Comparison of ENCODE assay signal across 1 cellular context in the genomic region with DNA sequence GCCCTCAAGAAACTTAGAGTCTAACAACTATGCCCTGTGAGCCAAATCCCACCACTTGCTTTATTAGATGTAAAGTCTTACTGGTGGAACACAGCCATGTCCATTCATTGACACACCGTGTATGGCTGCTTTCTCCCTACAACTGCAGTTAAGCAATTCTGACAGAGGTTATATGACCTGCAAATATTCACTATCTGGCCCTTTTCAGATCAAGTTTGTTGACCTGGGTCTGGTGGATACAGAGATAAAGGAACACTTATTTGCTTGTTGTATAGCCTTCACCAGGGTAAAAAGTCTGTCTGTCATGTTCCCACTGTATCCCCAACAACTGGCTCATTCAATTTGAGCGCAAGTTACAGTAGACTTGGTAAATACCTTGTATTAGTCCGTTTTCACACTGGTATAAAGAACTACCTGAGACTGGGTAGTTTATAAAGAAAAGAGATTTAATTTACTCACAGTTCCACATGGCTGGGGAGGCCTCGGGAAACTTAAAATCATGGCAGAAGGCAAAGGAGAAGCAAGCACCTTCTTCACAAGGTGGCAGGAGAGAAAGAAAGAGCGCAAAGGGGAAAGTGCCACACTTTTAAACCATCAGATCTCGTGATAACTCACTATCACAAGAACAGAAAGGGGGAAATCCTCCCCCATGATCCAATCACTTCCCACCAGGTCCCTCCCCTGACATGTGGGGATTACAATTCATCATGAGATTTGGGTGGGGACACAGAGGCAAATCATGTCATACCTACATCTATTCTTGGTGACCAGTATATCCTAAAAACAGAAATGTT.
TF ChIP-seq lines count a peak whose summit lies in the region.

No MANE protein-coding gene starts in this region.

TF ChIP-seq in HepG2, 621 proteins besides CTCF, POLR2A, EP300 and RAD21 (continued from another document and continues in another):
- TF ChIP-seq, protein P1, sequence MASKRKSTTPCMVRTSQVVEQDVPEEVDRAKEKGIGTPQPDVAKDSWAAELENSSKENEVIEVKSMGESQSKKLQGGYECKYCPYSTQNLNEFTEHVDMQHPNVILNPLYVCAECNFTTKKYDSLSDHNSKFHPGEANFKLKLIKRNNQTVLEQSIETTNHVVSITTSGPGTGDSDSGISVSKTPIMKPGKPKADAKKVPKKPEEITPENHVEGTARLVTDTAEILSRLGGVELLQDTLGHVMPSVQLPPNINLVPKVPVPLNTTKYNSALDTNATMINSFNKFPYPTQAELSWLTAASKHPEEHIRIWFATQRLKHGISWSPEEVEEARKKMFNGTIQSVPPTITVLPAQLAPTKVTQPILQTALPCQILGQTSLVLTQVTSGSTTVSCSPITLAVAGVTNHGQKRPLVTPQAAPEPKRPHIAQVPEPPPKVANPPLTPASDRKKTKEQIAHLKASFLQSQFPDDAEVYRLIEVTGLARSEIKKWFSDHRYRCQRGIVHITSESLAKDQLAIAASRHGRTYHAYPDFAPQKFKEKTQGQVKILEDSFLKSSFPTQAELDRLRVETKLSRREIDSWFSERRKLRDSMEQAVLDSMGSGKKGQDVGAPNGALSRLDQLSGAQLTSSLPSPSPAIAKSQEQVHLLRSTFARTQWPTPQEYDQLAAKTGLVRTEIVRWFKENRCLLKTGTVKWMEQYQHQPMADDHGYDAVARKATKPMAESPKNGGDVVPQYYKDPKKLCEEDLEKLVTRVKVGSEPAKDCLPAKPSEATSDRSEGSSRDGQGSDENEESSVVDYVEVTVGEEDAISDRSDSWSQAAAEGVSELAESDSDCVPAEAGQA (IDR thresholded peaks at IDR 0.05; ENCODE audit: low read depth) = no peak
- TF ChIP-seq, protein P1 (CRISPR knock-in tag; IDR thresholded peaks at IDR 0.05; ENCODE audit: borderline replicate concordance) = no peak
- TF ChIP-seq, protein P2, sequence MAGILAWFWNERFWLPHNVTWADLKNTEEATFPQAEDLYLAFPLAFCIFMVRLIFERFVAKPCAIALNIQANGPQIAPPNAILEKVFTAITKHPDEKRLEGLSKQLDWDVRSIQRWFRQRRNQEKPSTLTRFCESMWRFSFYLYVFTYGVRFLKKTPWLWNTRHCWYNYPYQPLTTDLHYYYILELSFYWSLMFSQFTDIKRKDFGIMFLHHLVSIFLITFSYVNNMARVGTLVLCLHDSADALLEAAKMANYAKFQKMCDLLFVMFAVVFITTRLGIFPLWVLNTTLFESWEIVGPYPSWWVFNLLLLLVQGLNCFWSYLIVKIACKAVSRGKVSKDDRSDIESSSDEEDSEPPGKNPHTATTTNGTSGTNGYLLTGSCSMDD (CRISPR knock-in tag; IDR thresholded peaks at IDR 0.05) = no peak
- peak; percentile 80 for TF ChIP-seq ASH2L (IDR thresholded peaks at IDR 0.05; ENCODE audit: insufficient read length, low read depth, low read length)
- TF ChIP-seq LRRFIP1 (CRISPR knock-in tag; conservative IDR thresholded peaks at IDR 0.05) = no peak
- TF ChIP-seq DMAP1 (CRISPR knock-in tag; IDR thresholded peaks at IDR 0.05) = peak; percentile 23; the same call in 1 of the 2 replicates
- peak; percentile 99 for TF ChIP-seq NR2F6 (IDR thresholded peaks at IDR 0.05)
- peak; percentile 98 for TF ChIP-seq NR2F6 (CRISPR knock-in tag; IDR thresholded peaks at IDR 0.05)
- TF ChIP-seq BRF2 (CRISPR knock-in tag; IDR thresholded peaks at IDR 0.05) = no peak
- no peak for TF ChIP-seq SRSF4 (IDR thresholded peaks at IDR 0.05; ENCODE audit: low read depth, low read length, poor library complexity, severe bottlenecking)
- TF ChIP-seq ZNF205 (CRISPR knock-in tag; IDR thresholded peaks at IDR 0.05) = peak; percentile 53; the same call in 1 of the 2 replicates
- TF ChIP-seq POLR2G (IDR thresholded peaks at IDR 0.05; ENCODE audit: low read depth, low read length) = peak; percentile 61; the same call in 1 of the 2 replicates
- TF ChIP-seq TMF1 (CRISPR knock-in tag; IDR thresholded peaks at IDR 0.05; ENCODE audit: low read depth) = no peak
- no peak for TF ChIP-seq ZSCAN21 (CRISPR knock-in tag; IDR thresholded peaks at IDR 0.05; ENCODE audit: borderline replicate concordance)
- TF ChIP-seq ZNF101 (CRISPR knock-in tag; IDR thresholded peaks at IDR 0.05; ENCODE audit: borderline replicate concordance, low read depth) = no peak
- TF ChIP-seq SP4 (CRISPR knock-in tag; IDR thresholded peaks at IDR 0.05) = no peak
- TF ChIP-seq AHR (CRISPR knock-in tag; IDR thresholded peaks at IDR 0.05) = no peak
- 0 out of 2 replicates have a peak, but pooled peaks have one; percentile 35 for TF ChIP-seq ZNF160 (CRISPR knock-in tag; IDR thresholded peaks at IDR 0.05)
- no peak for TF ChIP-seq MAFK (conservative IDR thresholded peaks at IDR 0.05 in 1 of 2, IDR thresholded peaks at IDR 0.05 in 1 of 2; ENCODE audit: low read length in 2 of 2)
- TF ChIP-seq AKAP8 (CRISPR knock-in tag; IDR thresholded peaks at IDR 0.05) = no peak
- peak; percentile 23; the same call in 1 of the 2 replicates for TF ChIP-seq MYPOP (CRISPR knock-in tag; IDR thresholded peaks at IDR 0.05)
- no peak for TF ChIP-seq ZNF720 (CRISPR knock-in tag; IDR thresholded peaks at IDR 0.05)
- TF ChIP-seq ZNF841 (CRISPR knock-in tag; IDR thresholded peaks at IDR 0.05; ENCODE audit: borderline replicate concordance) = no peak
- TF ChIP-seq, protein P3, sequence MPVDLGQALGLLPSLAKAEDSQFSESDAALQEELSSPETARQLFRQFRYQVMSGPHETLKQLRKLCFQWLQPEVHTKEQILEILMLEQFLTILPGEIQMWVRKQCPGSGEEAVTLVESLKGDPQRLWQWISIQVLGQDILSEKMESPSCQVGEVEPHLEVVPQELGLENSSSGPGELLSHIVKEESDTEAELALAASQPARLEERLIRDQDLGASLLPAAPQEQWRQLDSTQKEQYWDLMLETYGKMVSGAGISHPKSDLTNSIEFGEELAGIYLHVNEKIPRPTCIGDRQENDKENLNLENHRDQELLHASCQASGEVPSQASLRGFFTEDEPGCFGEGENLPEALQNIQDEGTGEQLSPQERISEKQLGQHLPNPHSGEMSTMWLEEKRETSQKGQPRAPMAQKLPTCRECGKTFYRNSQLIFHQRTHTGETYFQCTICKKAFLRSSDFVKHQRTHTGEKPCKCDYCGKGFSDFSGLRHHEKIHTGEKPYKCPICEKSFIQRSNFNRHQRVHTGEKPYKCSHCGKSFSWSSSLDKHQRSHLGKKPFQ (CRISPR knock-in tag; IDR thresholded peaks at IDR 0.05; ENCODE audit: insufficient replicate concordance) = peak; percentile 56
- no peak for TF ChIP-seq SOX6 (IDR thresholded peaks at IDR 0.05)
- TF ChIP-seq SOX6 (CRISPR knock-in tag; IDR thresholded peaks at IDR 0.05) = peak; percentile 95
- TF ChIP-seq DNMT3B (CRISPR knock-in tag; conservative IDR thresholded peaks at IDR 0.05) = no peak
- no peak for TF ChIP-seq CCAR2 (optimal IDR thresholded peaks at IDR 0.05; ENCODE audit: low read depth, low read length)
- TF ChIP-seq, protein P4, sequence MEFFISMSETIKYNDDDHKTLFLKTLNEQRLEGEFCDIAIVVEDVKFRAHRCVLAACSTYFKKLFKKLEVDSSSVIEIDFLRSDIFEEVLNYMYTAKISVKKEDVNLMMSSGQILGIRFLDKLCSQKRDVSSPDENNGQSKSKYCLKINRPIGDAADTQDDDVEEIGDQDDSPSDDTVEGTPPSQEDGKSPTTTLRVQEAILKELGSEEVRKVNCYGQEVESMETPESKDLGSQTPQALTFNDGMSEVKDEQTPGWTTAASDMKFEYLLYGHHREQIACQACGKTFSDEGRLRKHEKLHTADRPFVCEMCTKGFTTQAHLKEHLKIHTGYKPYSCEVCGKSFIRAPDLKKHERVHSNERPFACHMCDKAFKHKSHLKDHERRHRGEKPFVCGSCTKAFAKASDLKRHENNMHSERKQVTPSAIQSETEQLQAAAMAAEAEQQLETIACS (CRISPR knock-in tag; IDR thresholded peaks at IDR 0.05) = no peak
- no peak for TF ChIP-seq FOXC1 (CRISPR knock-in tag; IDR thresholded peaks at IDR 0.05; ENCODE audit: borderline replicate concordance)
- TF ChIP-seq, protein P5, sequence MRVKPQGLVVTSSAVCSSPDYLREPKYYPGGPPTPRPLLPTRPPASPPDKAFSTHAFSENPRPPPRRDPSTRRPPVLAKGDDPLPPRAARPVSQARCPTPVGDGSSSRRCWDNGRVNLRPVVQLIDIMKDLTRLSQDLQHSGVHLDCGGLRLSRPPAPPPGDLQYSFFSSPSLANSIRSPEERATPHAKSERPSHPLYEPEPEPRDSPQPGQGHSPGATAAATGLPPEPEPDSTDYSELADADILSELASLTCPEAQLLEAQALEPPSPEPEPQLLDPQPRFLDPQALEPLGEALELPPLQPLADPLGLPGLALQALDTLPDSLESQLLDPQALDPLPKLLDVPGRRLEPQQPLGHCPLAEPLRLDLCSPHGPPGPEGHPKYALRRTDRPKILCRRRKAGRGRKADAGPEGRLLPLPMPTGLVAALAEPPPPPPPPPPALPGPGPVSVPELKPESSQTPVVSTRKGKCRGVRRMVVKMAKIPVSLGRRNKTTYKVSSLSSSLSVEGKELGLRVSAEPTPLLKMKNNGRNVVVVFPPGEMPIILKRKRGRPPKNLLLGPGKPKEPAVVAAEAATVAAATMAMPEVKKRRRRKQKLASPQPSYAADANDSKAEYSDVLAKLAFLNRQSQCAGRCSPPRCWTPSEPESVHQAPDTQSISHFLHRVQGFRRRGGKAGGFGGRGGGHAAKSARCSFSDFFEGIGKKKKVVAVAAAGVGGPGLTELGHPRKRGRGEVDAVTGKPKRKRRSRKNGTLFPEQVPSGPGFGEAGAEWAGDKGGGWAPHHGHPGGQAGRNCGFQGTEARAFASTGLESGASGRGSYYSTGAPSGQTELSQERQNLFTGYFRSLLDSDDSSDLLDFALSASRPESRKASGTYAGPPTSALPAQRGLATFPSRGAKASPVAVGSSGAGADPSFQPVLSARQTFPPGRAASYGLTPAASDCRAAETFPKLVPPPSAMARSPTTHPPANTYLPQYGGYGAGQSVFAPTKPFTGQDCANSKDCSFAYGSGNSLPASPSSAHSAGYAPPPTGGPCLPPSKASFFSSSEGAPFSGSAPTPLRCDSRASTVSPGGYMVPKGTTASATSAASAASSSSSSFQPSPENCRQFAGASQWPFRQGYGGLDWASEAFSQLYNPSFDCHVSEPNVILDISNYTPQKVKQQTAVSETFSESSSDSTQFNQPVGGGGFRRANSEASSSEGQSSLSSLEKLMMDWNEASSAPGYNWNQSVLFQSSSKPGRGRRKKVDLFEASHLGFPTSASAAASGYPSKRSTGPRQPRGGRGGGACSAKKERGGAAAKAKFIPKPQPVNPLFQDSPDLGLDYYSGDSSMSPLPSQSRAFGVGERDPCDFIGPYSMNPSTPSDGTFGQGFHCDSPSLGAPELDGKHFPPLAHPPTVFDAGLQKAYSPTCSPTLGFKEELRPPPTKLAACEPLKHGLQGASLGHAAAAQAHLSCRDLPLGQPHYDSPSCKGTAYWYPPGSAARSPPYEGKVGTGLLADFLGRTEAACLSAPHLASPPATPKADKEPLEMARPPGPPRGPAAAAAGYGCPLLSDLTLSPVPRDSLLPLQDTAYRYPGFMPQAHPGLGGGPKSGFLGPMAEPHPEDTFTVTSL (CRISPR knock-in tag; IDR thresholded peaks at IDR 0.05; ENCODE audit: borderline replicate concordance) = peak; percentile 84; the same call in 1 of the 2 replicates
- TF ChIP-seq SNAPC5 (CRISPR knock-in tag; IDR thresholded peaks at IDR 0.05; ENCODE audit: borderline replicate concordance) = no peak
